20 cellular contexts compared by ENCODE assay signal in genomic region chr10:99832439-99832838, GRCh38.
"Had no signal": no experiment of that assay in that cellular context is flagged by ENCODE, and none has a peak within 500 bp of the region (broad histone marks: within the 10 kb centered on the region; RNA-seq: fewer than 3 reads in every experiment).

No MANE protein-coding gene starts in this region.

- H3K4me1 Mint-ChIP-seq: memory B cell, mesothelial cell of epicardium, neural progenitor cell had no signal

- DNase-seq: effector memory CD8-positive, alpha-beta T cell; foreskin fibroblast; immature natural killer cell; kidney; left cardiac atrium; left ventricle myocardium inferior; lower lobe of right lung; nucleus accumbens; ovary; right cardiac atrium; small intestine; stimulated activated CD4-positive, alpha-beta T cell treated with anti-CD3 and anti-CD28 coated beads, Interleukin-12 subunit alpha, Interleukin-12 subunit beta, amount 100 ng/mL, for 4 hours; stimulated activated naive CD4-positive, alpha-beta T cell treated with Interleukin-2 at 50 U/mL for 16 hours had no signal

- ATAC-seq: effector memory CD8-positive, alpha-beta T cell; left cardiac atrium; lower lobe of right lung; natural killer cell treated with Interleukin-12 subunit alpha and Interleukin-12 subunit beta and Interleukin-15 and Interleukin-18, amount 100 ng/mL, for 72 hours; right cardiac atrium had no signal

- H3K27me3 ChIP-seq: esophagus muscularis mucosa, neural progenitor cell, ovary had no signal

- H3K27ac ChIP-seq: esophagus muscularis mucosa, left ventricle myocardium inferior, lower lobe of right lung, neural progenitor cell, ovary had no signal

- H3K4me1 ChIP-seq: esophagus muscularis mucosa, lower lobe of right lung, neural progenitor cell had no signal

- H3K36me3 Mint-ChIP-seq: natural killer cell treated with Interleukin-12 subunit alpha and Interleukin-12 subunit beta and Interleukin-15 and Interleukin-18, amount 100 ng/mL, for 72 hours; type B pancreatic cell had no signal

- H3K27ac Mint-ChIP-seq: dendritic cell treated with granulocyte-macrophage colony-stimulating factor and Interleukin-4, amounts not matched to agents 40 ng/mL and 50 ng/mL, for 4 days; effector memory CD8-positive, alpha-beta T cell; immature natural killer cell; memory B cell; mesothelial cell of epicardium; natural killer cell treated with Interleukin-12 subunit alpha and Interleukin-12 subunit beta and Interleukin-15 and Interleukin-18, amount 100 ng/mL, for 72 hours; neural progenitor cell; type B pancreatic cell had no signal

- H3K9me3 Mint-ChIP-seq: immature natural killer cell; natural killer cell treated with Interleukin-12 subunit alpha and Interleukin-12 subunit beta and Interleukin-15 and Interleukin-18, amount 100 ng/mL, for 72 hours; type B pancreatic cell had no signal

- H3K27me3 Mint-ChIP-seq: effector memory CD8-positive, alpha-beta T cell; memory B cell had no signal

- H3K4me3 Mint-ChIP-seq: dendritic cell treated with granulocyte-macrophage colony-stimulating factor and Interleukin-4, amounts not matched to agents 40 ng/mL and 50 ng/mL, for 4 days; effector memory CD8-positive, alpha-beta T cell; immature natural killer cell; memory B cell; mesothelial cell of epicardium; natural killer cell treated with Interleukin-12 subunit alpha and Interleukin-12 subunit beta and Interleukin-15 and Interleukin-18, amount 100 ng/mL, for 72 hours; neural progenitor cell; type B pancreatic cell had no signal
